In the genomic region with DNA sequence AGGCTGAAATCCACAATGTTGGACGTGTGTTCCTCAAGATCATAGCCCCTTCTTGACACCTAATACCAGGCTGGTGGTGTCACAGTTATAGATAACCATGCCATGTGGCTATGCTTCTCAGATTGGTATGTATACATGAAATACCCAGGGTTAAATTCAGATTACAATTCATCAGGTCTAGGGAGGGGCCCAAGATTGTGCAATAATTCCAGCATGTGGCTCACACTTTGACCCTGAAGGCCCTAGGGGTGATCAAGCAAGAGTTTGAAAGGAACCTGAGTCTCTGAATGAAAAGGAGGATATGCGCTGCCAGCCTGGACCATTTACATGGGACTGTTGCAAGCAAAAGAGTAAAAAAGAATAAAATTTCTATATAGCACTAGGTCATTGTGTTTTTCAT, we compare ENCODE assay signal across 35 cellular contexts. TPM values are rescaled to one million over a fixed set of nuclear protein-coding genes. Genes with fewer than 3 reads are reported as not detected.
"Had no signal": no experiment of that assay in that cellular context is flagged by ENCODE, and none has a peak within 500 bp of the region (broad histone marks: within the 10 kb centered on the region; RNA-seq: fewer than 3 reads in every experiment).

No MANE protein-coding gene starts in this region.

- ATAC-seq: activated CD4-positive, alpha-beta T cell treated with anti-CD3 and anti-CD28 coated beads for 36 hours; activated CD4-positive, CD25-positive, alpha-beta regulatory T cell treated with anti-CD3 and anti-CD28 coated beads, Interleukin-2, amount 50 U/mL, for 24 hours; activated CD8-positive, alpha-beta memory T cell treated with anti-CD3 and anti-CD28 coated beads, Interleukin-2, amount 10 ng/mL, durations not matched to agents 7 days and 5 days; activated CD8-positive, alpha-beta T cell treated with anti-CD3 and anti-CD28 coated beads, Interleukin-2, amount 10 ng/mL, durations not matched to agents 7 days and 5 days; activated naive CD8-positive, alpha-beta T cell treated with anti-CD3 and anti-CD28 coated beads, Interleukin-2, amount 50 U/mL, for 24 hours; WTC11 had no signal

- H3K27me3 ChIP-seq: ascending aorta, cardiac muscle cell had no signal

- H3K4me3 ChIP-seq: ascending aorta, cardiac muscle cell had no signal

- H3K27ac ChIP-seq: ascending aorta, cardiac muscle cell, WERI-Rb-1 had no signal

- H3K9me3 ChIP-seq: ascending aorta had no signal

- H3K36me3 ChIP-seq: ascending aorta, cardiac muscle cell, WERI-Rb-1 had no signal

- H3K4me1 ChIP-seq: ascending aorta had no signal

- DNase-seq: activated CD4-positive, alpha-beta memory T cell treated with anti-CD3 and anti-CD28 coated beads, Interleukin-2, amount 10 ng/mL, durations not matched to agents 7 days and 5 days; activated CD4-positive, alpha-beta T cell treated with anti-CD3 and anti-CD28 coated beads for 1 hour; activated CD4-positive, alpha-beta T cell treated with anti-CD3 and anti-CD28 coated beads for 36 hours; activated CD4-positive, alpha-beta T cell treated with anti-CD3 and anti-CD28 coated beads for 48 hours; activated CD4-positive, alpha-beta T cell treated with anti-CD3 and anti-CD28 coated beads, Interleukin-2, amount 10 ng/mL, durations not matched to agents 7 days and 5 days; activated CD4-positive, alpha-beta T cell treated with anti-CD3 and anti-CD28 coated beads, Interleukin-2, amount 50 U/mL, for 48 hours; activated CD4-positive, CD25-positive, alpha-beta regulatory T cell; activated CD8-positive, alpha-beta memory T cell treated with anti-CD3 and anti-CD28 coated beads for 24 hours; activated CD8-positive, alpha-beta memory T cell treated with anti-CD3 and anti-CD28 coated beads, Interleukin-2, amount 10 ng/mL, durations not matched to agents 7 days and 5 days; activated CD8-positive, alpha-beta memory T cell treated with anti-CD3 and anti-CD28 coated beads, Interleukin-2, amount 50 U/mL, for 48 hours; activated CD8-positive, alpha-beta T cell treated with anti-CD3 and anti-CD28 coated beads, Interleukin-2, amount 10 ng/mL, durations not matched to agents 7 days and 5 days; activated effector memory CD4-positive, alpha-beta T cell treated with Interleukin-2 at 50 U/mL for 16 hours; activated gamma-delta T cell; activated naive CD4-positive, alpha-beta T cell treated with anti-CD3 and anti-CD28 coated beads, Interleukin-2, amount 10 ng/mL, durations not matched to agents 7 days and 5 days; activated naive CD4-positive, alpha-beta T cell treated with Interleukin-2 at 50 U/mL for 16 hours; activated naive CD8-positive, alpha-beta T cell treated with anti-CD3 and anti-CD28 coated beads, Interleukin-2, amount 10 ng/mL, durations not matched to agents 7 days and 5 days; activated naive CD8-positive, alpha-beta T cell treated with anti-CD3 and anti-CD28 coated beads, Interleukin-2, amount 50 U/mL, for 24 hours; activated T-cell treated with anti-CD3 and anti-CD28 coated beads, Interleukin-2, amount 50 U/mL, for 24 hours; activated T-cell treated with anti-CD3 and anti-CD28 coated beads, Interleukin-2, amount 50 U/mL, for 48 hours; amygdala; anterior cingulate cortex; caudate nucleus; cerebellar nuclear complex; T-helper 1 cell; T-helper 2 cell; T-helper 9 cell; WERI-Rb-1 had no signal

RNA-seq across cellular contexts. Expression of a gene that starts 7.4 kb away (rescaled TPM):
- total RNA-seq: activated CD4-positive, alpha-beta memory T cell treated with anti-CD3 and anti-CD28 coated beads, Interleukin-2, amount 10 ng/mL, durations not matched to agents 7 days and 5 days; activated CD4-positive, alpha-beta T cell treated with anti-CD3 and anti-CD28 coated beads for 36 hours; activated CD4-positive, alpha-beta T cell treated with anti-CD3 and anti-CD28 coated beads, Interleukin-2, amount 10 ng/mL, durations not matched to agents 7 days and 5 days; activated CD8-positive, alpha-beta memory T cell treated with anti-CD3 and anti-CD28 coated beads, Interleukin-2, amount 10 ng/mL, durations not matched to agents 7 days and 5 days; activated CD8-positive, alpha-beta T cell treated with anti-CD3 and anti-CD28 coated beads, Interleukin-2, amount 10 ng/mL, durations not matched to agents 7 days and 5 days; activated naive CD8-positive, alpha-beta T cell treated with anti-CD3 and anti-CD28 coated beads, Interleukin-2, amount 10 ng/mL, durations not matched to agents 7 days and 5 days; activated T-helper 2 cell treated with anti-CD3 and anti-CD28 coated beads, Interferon-gamma antibody, Interleukin-2, Interleukin-4, amounts not matched to agents 10 μg/mL and 5 μg/mL and 100 μg/mL, durations not matched to agents 14 hours and 24 hours and 36 hours; ascending aorta; bronchial epithelial cell; cardiac muscle cell; chondrocyte; WTC11 had no signal
- polyA plus RNA-seq: adipose tissue, cardiac muscle cell had no signal

RNA-seq across cellular contexts. Expression of a gene that starts 21.2 kb away (rescaled TPM):
- total RNA-seq: activated CD4-positive, alpha-beta memory T cell treated with anti-CD3 and anti-CD28 coated beads, Interleukin-2, amount 10 ng/mL, durations not matched to agents 7 days and 5 days; activated CD4-positive, alpha-beta T cell treated with anti-CD3 and anti-CD28 coated beads for 36 hours; activated CD4-positive, alpha-beta T cell treated with anti-CD3 and anti-CD28 coated beads, Interleukin-2, amount 10 ng/mL, durations not matched to agents 7 days and 5 days; activated CD8-positive, alpha-beta memory T cell treated with anti-CD3 and anti-CD28 coated beads, Interleukin-2, amount 10 ng/mL, durations not matched to agents 7 days and 5 days; activated CD8-positive, alpha-beta T cell treated with anti-CD3 and anti-CD28 coated beads, Interleukin-2, amount 10 ng/mL, durations not matched to agents 7 days and 5 days; activated naive CD8-positive, alpha-beta T cell treated with anti-CD3 and anti-CD28 coated beads, Interleukin-2, amount 10 ng/mL, durations not matched to agents 7 days and 5 days; activated T-helper 2 cell treated with anti-CD3 and anti-CD28 coated beads, Interferon-gamma antibody, Interleukin-2, Interleukin-4, amounts not matched to agents 10 μg/mL and 5 μg/mL and 100 μg/mL, durations not matched to agents 14 hours and 24 hours and 36 hours; ascending aorta; bronchial epithelial cell; cardiac muscle cell; chondrocyte; WTC11 had no signal
- polyA plus RNA-seq: adipose tissue, cardiac muscle cell had no signal

RNA-seq across cellular contexts. Expression of a gene that starts 34.5 kb away (rescaled TPM):
- total RNA-seq: activated CD4-positive, alpha-beta memory T cell treated with anti-CD3 and anti-CD28 coated beads, Interleukin-2, amount 10 ng/mL, durations not matched to agents 7 days and 5 days; activated CD4-positive, alpha-beta T cell treated with anti-CD3 and anti-CD28 coated beads for 36 hours; activated CD4-positive, alpha-beta T cell treated with anti-CD3 and anti-CD28 coated beads, Interleukin-2, amount 10 ng/mL, durations not matched to agents 7 days and 5 days; activated CD8-positive, alpha-beta memory T cell treated with anti-CD3 and anti-CD28 coated beads, Interleukin-2, amount 10 ng/mL, durations not matched to agents 7 days and 5 days; activated CD8-positive, alpha-beta T cell treated with anti-CD3 and anti-CD28 coated beads, Interleukin-2, amount 10 ng/mL, durations not matched to agents 7 days and 5 days; activated naive CD8-positive, alpha-beta T cell treated with anti-CD3 and anti-CD28 coated beads, Interleukin-2, amount 10 ng/mL, durations not matched to agents 7 days and 5 days; activated T-helper 2 cell treated with anti-CD3 and anti-CD28 coated beads, Interferon-gamma antibody, Interleukin-2, Interleukin-4, amounts not matched to agents 10 μg/mL and 5 μg/mL and 100 μg/mL, durations not matched to agents 14 hours and 24 hours and 36 hours; ascending aorta; bronchial epithelial cell; cardiac muscle cell; chondrocyte; WTC11 had no signal
- polyA plus RNA-seq: adipose tissue, cardiac muscle cell had no signal
